Comparison of ENCODE assay signal across 6 cellular contexts in the genomic region with DNA sequence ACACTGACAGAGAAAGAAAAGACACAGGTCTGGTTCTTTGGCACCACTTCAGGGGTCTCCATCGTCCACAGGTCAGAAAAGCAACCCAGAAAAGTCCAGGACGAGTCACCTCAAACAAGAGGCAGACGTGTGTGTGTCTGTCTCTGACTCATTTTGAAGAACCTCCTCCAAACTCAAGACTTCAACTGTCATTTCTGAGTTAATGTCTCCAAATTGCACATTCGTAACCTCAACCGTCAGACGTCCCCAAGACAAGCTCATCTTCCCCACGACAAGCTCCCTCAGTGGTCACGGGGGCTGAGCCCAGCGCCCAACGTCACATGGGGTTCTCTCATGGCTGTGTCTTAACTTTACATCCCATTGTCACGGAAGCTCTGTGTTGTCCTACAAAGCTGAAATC.
DNase-seq lines count a peak whose midpoint lies in the region; ATAC-seq and TF ChIP-seq lines count a peak whose summit lies in the region.
"Not testable (repeated sequence)": the region's sequence is repeated elsewhere in the genome, so short reads cannot be mapped to it uniquely, and the experiment has no call there.

No MANE protein-coding gene starts in this region.

- H3K27me3 Mint-ChIP-seq in activated CD4-positive, alpha-beta T cell treated with anti-CD3 and anti-CD28 coated beads, Interleukin-2, amount 10 ng/mL, durations not matched to agents 24 days and 14 days; activated T-cell treated with anti-CD3 and anti-CD28 coated beads, Interleukin-2, amount 50 U/mL, for 4 hours (ENCODE audit: low read depth); activated T-helper 2 cell treated with anti-CD3 and anti-CD28 coated beads, Interferon-gamma antibody, Interleukin-2, Interleukin-4, amounts not matched to agents 10 μg/mL and 5 μg/mL and 100 μg/mL, durations not matched to agents 14 hours and 24 hours and 36 hours (ENCODE audit: low read depth); stimulated activated naive CD8-positive, alpha-beta T cell treated with anti-CD3 and anti-CD28 coated beads, Interleukin-15, amount 100 ng/mL, for 72 hours: not testable (repeated sequence)

- H3K4me3 Mint-ChIP-seq in activated CD4-positive, alpha-beta T cell treated with anti-CD3 and anti-CD28 coated beads, Interleukin-2, amount 10 ng/mL, durations not matched to agents 24 days and 14 days; activated T-cell treated with anti-CD3 and anti-CD28 coated beads, Interleukin-2, amount 50 U/mL, for 4 hours; activated T-helper 2 cell treated with anti-CD3 and anti-CD28 coated beads, Interferon-gamma antibody, Interleukin-2, Interleukin-4, amounts not matched to agents 10 μg/mL and 5 μg/mL and 100 μg/mL, durations not matched to agents 14 hours and 24 hours and 36 hours (ENCODE audit: low read depth); stimulated activated naive CD8-positive, alpha-beta T cell treated with anti-CD3 and anti-CD28 coated beads, Interleukin-15, amount 100 ng/mL, for 72 hours: not testable (repeated sequence)

- not testable (repeated sequence) for TF ChIP-seq CTCF in foreskin keratinocyte (conservative IDR thresholded peaks at IDR 0.05)

- not testable (repeated sequence) for H3K27me3 ChIP-seq in foreskin keratinocyte

- not testable (repeated sequence) for H3K4me1 Mint-ChIP-seq in activated CD4-positive, alpha-beta T cell treated with anti-CD3 and anti-CD28 coated beads, Interleukin-2, amount 10 ng/mL, durations not matched to agents 24 days and 14 days; activated T-cell treated with anti-CD3 and anti-CD28 coated beads, Interleukin-2, amount 50 U/mL, for 4 hours (ENCODE audit: low read depth); activated T-helper 2 cell treated with anti-CD3 and anti-CD28 coated beads, Interferon-gamma antibody, Interleukin-2, Interleukin-4, amounts not matched to agents 10 μg/mL and 5 μg/mL and 100 μg/mL, durations not matched to agents 14 hours and 24 hours and 36 hours (ENCODE audit: low read depth); stimulated activated naive CD8-positive, alpha-beta T cell treated with anti-CD3 and anti-CD28 coated beads, Interleukin-15, amount 100 ng/mL, for 72 hours

- peak overlapping the region; percentile 51 for H3K27ac Mint-ChIP-seq in activated CD4-positive, alpha-beta T cell treated with anti-CD3 and anti-CD28 coated beads, Interleukin-2, amount 10 ng/mL, durations not matched to agents 24 days and 14 days
- peak overlapping the region; percentile 72 for H3K27ac Mint-ChIP-seq in activated T-helper 2 cell treated with anti-CD3 and anti-CD28 coated beads, Interferon-gamma antibody, Interleukin-2, Interleukin-4, amounts not matched to agents 10 μg/mL and 5 μg/mL and 100 μg/mL, durations not matched to agents 14 hours and 24 hours and 36 hours
- not testable (repeated sequence) for H3K27ac Mint-ChIP-seq in stimulated activated naive CD8-positive, alpha-beta T cell treated with anti-CD3 and anti-CD28 coated beads, Interleukin-15, amount 100 ng/mL, for 72 hours

- ATAC-seq in SK-N-SH treated with all-trans-retinoic acid at 6 μM for 48 hours, result peak; percentile 26; the same call in 1 of the 3 replicates
- peak; percentile 72 for ATAC-seq in activated T-cell treated with anti-CD3 and anti-CD28 coated beads, Interleukin-2, amount 50 U/mL, for 4 hours
- ATAC-seq in foreskin keratinocyte, result peak; percentile 33
- ATAC-seq in stimulated activated naive CD8-positive, alpha-beta T cell treated with anti-CD3 and anti-CD28 coated beads, Interleukin-15, amount 100 ng/mL, for 72 hours, result peak; percentile 64

- not testable (repeated sequence) for H3K27ac ChIP-seq in foreskin keratinocyte

- intact Hi-C loops in activated CD4-positive, alpha-beta T cell treated with anti-CD3 and anti-CD28 coated beads, Interleukin-2, amount 10 ng/mL, durations not matched to agents 24 days and 14 days (cut with micrococcal nuclease); activated T-helper 2 cell treated with anti-CD3 and anti-CD28 coated beads, Interferon-gamma antibody, Interleukin-2, Interleukin-4, amounts not matched to agents 10 μg/mL and 5 μg/mL and 100 μg/mL, durations not matched to agents 14 hours and 24 hours and 36 hours (cut with micrococcal nuclease): not testable (repeated sequence)

- H3K36me3 Mint-ChIP-seq in activated CD4-positive, alpha-beta T cell treated with anti-CD3 and anti-CD28 coated beads, Interleukin-2, amount 10 ng/mL, durations not matched to agents 24 days and 14 days (ENCODE audit: low read depth), result peaks cover 20% of the 10 kb centered on the region
- H3K36me3 Mint-ChIP-seq in activated T-cell treated with anti-CD3 and anti-CD28 coated beads, Interleukin-2, amount 50 U/mL, for 4 hours (ENCODE audit: insufficient read depth), result not testable (repeated sequence)
- peaks cover 44% of the 10 kb centered on the region for H3K36me3 Mint-ChIP-seq in activated T-helper 2 cell treated with anti-CD3 and anti-CD28 coated beads, Interferon-gamma antibody, Interleukin-2, Interleukin-4, amounts not matched to agents 10 μg/mL and 5 μg/mL and 100 μg/mL, durations not matched to agents 14 hours and 24 hours and 36 hours (ENCODE audit: low read depth)

- DNase-seq in activated CD4-positive, alpha-beta T cell treated with anti-CD3 and anti-CD28 coated beads, Interleukin-2, amount 10 ng/mL, durations not matched to agents 24 days and 14 days, result peak; percentile 39
- not testable (repeated sequence) for DNase-seq in activated T-cell treated with anti-CD3 and anti-CD28 coated beads, Interleukin-2, amount 50 U/mL, for 4 hours; activated T-helper 2 cell treated with anti-CD3 and anti-CD28 coated beads, Interferon-gamma antibody, Interleukin-2, Interleukin-4, amounts not matched to agents 10 μg/mL and 5 μg/mL and 100 μg/mL, durations not matched to agents 14 hours and 24 hours and 36 hours (ENCODE audit: low spot score); foreskin keratinocyte; stimulated activated naive CD8-positive, alpha-beta T cell treated with anti-CD3 and anti-CD28 coated beads, Interleukin-15, amount 100 ng/mL, for 72 hours

- not testable (repeated sequence) for H3K9me3 Mint-ChIP-seq in activated CD4-positive, alpha-beta T cell treated with anti-CD3 and anti-CD28 coated beads, Interleukin-2, amount 10 ng/mL, durations not matched to agents 24 days and 14 days; activated T-cell treated with anti-CD3 and anti-CD28 coated beads, Interleukin-2, amount 50 U/mL, for 4 hours; activated T-helper 2 cell treated with anti-CD3 and anti-CD28 coated beads, Interferon-gamma antibody, Interleukin-2, Interleukin-4, amounts not matched to agents 10 μg/mL and 5 μg/mL and 100 μg/mL, durations not matched to agents 14 hours and 24 hours and 36 hours; stimulated activated naive CD8-positive, alpha-beta T cell treated with anti-CD3 and anti-CD28 coated beads, Interleukin-15, amount 100 ng/mL, for 72 hours

- not testable (repeated sequence) for H3K4me1 ChIP-seq in foreskin keratinocyte
